Comparison of ENCODE assay signal across 8 cellular contexts in genomic region chr14:105528859-105529505, GRCh38. TPM values are rescaled to one million over a fixed set of nuclear protein-coding genes. Genes with fewer than 3 reads are reported as not detected.
DNase-seq lines count a peak whose midpoint lies in the region; ATAC-seq and TF ChIP-seq lines count a peak whose summit lies in the region.

No MANE protein-coding gene starts in this region.

- no peak for TF ChIP-seq EP300 in esophagus muscularis mucosa (IDR thresholded peaks at IDR 0.05)

- H3K27me3 ChIP-seq in Caco-2 (replicated peaks; ENCODE audit: control insufficient read depth, insufficient read depth, low read length) (no peaks in the 10 kb centered on the region), esophagus muscularis mucosa (peaks cover 0 to 11% (median 0%) of the 10 kb centered on the region in 4 donors)

- ATAC-seq in activated CD8-positive, alpha-beta T cell treated with anti-CD3 and anti-CD28 coated beads for 36 hours: peak; percentile 34
- ATAC-seq in GM21576 (IDR thresholded peaks at IDR 0.05; ENCODE audit: unreplicated experiment): no peak

- TF ChIP-seq CTCF in Caco-2 (IDR thresholded peaks at IDR 0.05; ENCODE audit: insufficient read depth in 1 of 2, low read depth in 1 of 2, low read length in 1 of 2, severe bottlenecking in 1 of 2, unreplicated experiment in 1 of 2) (no peak), esophagus muscularis mucosa (IDR thresholded peaks at IDR 0.05) (no peak), glutamatergic neuron (IDR thresholded peaks at IDR 0.05; ENCODE audit: partially characterized antibody, unreplicated experiment) (no peak)
- TF ChIP-seq CTCF in activated CD8-positive, alpha-beta T cell treated with anti-CD3 and anti-CD28 coated beads for 36 hours (IDR thresholded peaks at IDR 0.05): no peak

- H3K4me3 ChIP-seq in Caco-2 (ENCODE audit: low read depth, low read length) (no peak overlapping the region), esophagus muscularis mucosa (peak overlapping the region; percentile 66 to 83 (median 77))

- no peak overlapping the region for H3K27ac Mint-ChIP-seq in Caco-2 (ENCODE audit: unreplicated experiment)
- peak overlapping the region; percentile 93 for H3K27ac Mint-ChIP-seq in activated CD8-positive, alpha-beta T cell treated with anti-CD3 and anti-CD28 coated beads for 36 hours
- no peak overlapping the region for H3K27ac Mint-ChIP-seq in glutamatergic neuron (ENCODE audit: unreplicated experiment)

- peak overlapping the region; percentile 38 for H3K4me3 Mint-ChIP-seq in Caco-2 (ENCODE audit: unreplicated experiment)
- peak overlapping the region; percentile 83 for H3K4me3 Mint-ChIP-seq in activated CD8-positive, alpha-beta T cell treated with anti-CD3 and anti-CD28 coated beads for 36 hours
- no peak overlapping the region for H3K4me3 Mint-ChIP-seq in glutamatergic neuron (ENCODE audit: unreplicated experiment)

- intact Hi-C loops in Caco-2 (cut with micrococcal nuclease; ENCODE audit: unreplicated experiment) (loop anchor here (2.0 to 5.0 kb wide), 2 partner anchors 37 to 158 kb away; partner anchors contain the start of gene TEDC1), esophagus muscularis mucosa (cut with DNase I) (loop anchor here (1.0 to 2.0 kb wide), 2 partner anchors 80 to 158 kb away; no protein-coding TSS in a partner anchor)
- intact Hi-C loops in activated CD8-positive, alpha-beta T cell treated with anti-CD3 and anti-CD28 coated beads for 36 hours (cut with micrococcal nuclease): no loop called here

- H3K9me3 Mint-ChIP-seq in Caco-2 (ENCODE audit: unreplicated experiment) (no peaks in the 10 kb centered on the region), glutamatergic neuron (ENCODE audit: unreplicated experiment) (peaks cover 6% of the 10 kb centered on the region)
- peaks cover 4% of the 10 kb centered on the region for H3K9me3 Mint-ChIP-seq in activated CD8-positive, alpha-beta T cell treated with anti-CD3 and anti-CD28 coated beads for 36 hours

- H3K27ac ChIP-seq in esophagus muscularis mucosa (replicated peaks in 1 of 4): no peak overlapping the region

- WGBS in esophagus muscularis mucosa: 27% methylated on average over 24 of the region's 65 CpGs

- H3K27me3 Mint-ChIP-seq in Caco-2 (ENCODE audit: insufficient read depth, unreplicated experiment): peaks cover 7% of the 10 kb centered on the region
- H3K27me3 Mint-ChIP-seq in activated CD8-positive, alpha-beta T cell treated with anti-CD3 and anti-CD28 coated beads for 36 hours: peaks cover 3% of the 10 kb centered on the region
- H3K27me3 Mint-ChIP-seq in glutamatergic neuron (ENCODE audit: unreplicated experiment): peaks cover 18% of the 10 kb centered on the region

- DNase-seq in Caco-2 (no peak), esophagus muscularis mucosa (ENCODE audit: extremely low spot score) (no peak), cortex of kidney (lab: John Stamatoyannopoulos, UW) (no peak), EL (no peak), glutamatergic neuron (no peak)
- DNase-seq in activated CD8-positive, alpha-beta T cell treated with anti-CD3 and anti-CD28 coated beads for 36 hours: peak; percentile 74
- DNase-seq in stimulated activated CD4-positive, alpha-beta T cell treated with anti-CD3 and anti-CD28 coated beads, Interleukin-12 subunit alpha, Interleukin-12 subunit beta, amount 100 ng/mL, for 48 hours (ENCODE audit: low read depth in 2 of 3, low spot score in 1 of 3): peak in 2 of 3 donors; percentile 46 to 48

- CTCF ChIA-PET in Caco-2 (lab: Charles Lee): interaction anchor here (1.0 to 1.5 kb wide), 4 partner anchors 10 to 159 kb away, joined by 4 to 11 read pairs (median 8); no protein-coding TSS in a partner anchor
- CTCF ChIA-PET in activated CD8-positive, alpha-beta T cell treated with anti-CD3 and anti-CD28 coated beads for 36 hours (lab: Charles Lee): interaction anchor here (0.9 to 2.2 kb wide), 5 partner anchors 9 to 207 kb away, joined by 3 to 13 read pairs (median 8); no protein-coding TSS in a partner anchor

- H3K36me3 Mint-ChIP-seq in Caco-2 (ENCODE audit: insufficient read depth, unreplicated experiment): peaks cover 5% of the 10 kb centered on the region
- H3K36me3 Mint-ChIP-seq in activated CD8-positive, alpha-beta T cell treated with anti-CD3 and anti-CD28 coated beads for 36 hours (ENCODE audit: low read depth): peaks cover 10% of the 10 kb centered on the region
- H3K36me3 Mint-ChIP-seq in glutamatergic neuron (ENCODE audit: unreplicated experiment): no peaks in the 10 kb centered on the region

- H3K4me1 ChIP-seq in Caco-2 (peaks cover 12% of the 10 kb centered on the region), esophagus muscularis mucosa (peaks cover 27 to 49% (median 40%) of the 10 kb centered on the region in 4 donors)

- POLR2A ChIA-PET in Caco-2 (lab: Charles Lee): no interaction called here
- POLR2A ChIA-PET in activated CD8-positive, alpha-beta T cell treated with anti-CD3 and anti-CD28 coated beads for 36 hours (lab: Charles Lee): interaction anchor here (0.6 to 1.6 kb wide), 8 partner anchors 8 to 173 kb away, joined by 3 to 13 read pairs (median 3); partner anchors contain the start of gene TEDC1

- no peaks in the 10 kb centered on the region for H3K9me3 ChIP-seq in Caco-2
- H3K9me3 ChIP-seq in esophagus muscularis mucosa: no peaks in the 10 kb centered on the region

- H3K4me1 Mint-ChIP-seq in Caco-2 (ENCODE audit: low read depth, unreplicated experiment) (no peaks in the 10 kb centered on the region), glutamatergic neuron (ENCODE audit: low read depth, unreplicated experiment) (no peaks in the 10 kb centered on the region)
- H3K4me1 Mint-ChIP-seq in activated CD8-positive, alpha-beta T cell treated with anti-CD3 and anti-CD28 coated beads for 36 hours (ENCODE audit: low read depth): peaks cover 17% of the 10 kb centered on the region

- H3K36me3 ChIP-seq in Caco-2 (ENCODE audit: control insufficient read depth, insufficient read depth, low read length) (no peaks in the 10 kb centered on the region), esophagus muscularis mucosa (peaks cover 0 to 19% (median 0%) of the 10 kb centered on the region in 4 donors)

- no TSS peak for BruUV-seq in Caco-2 (replicated peaks; lab: Mats Ljungman, UMichigan)

- no peak for TF ChIP-seq POLR2A in esophagus muscularis mucosa (IDR thresholded peaks at IDR 0.05; ENCODE audit: low read depth)

RNA-seq across cellular contexts. Expression of gene TMEM121, which starts 2.6 kb away (rescaled TPM):
- 0.28 TPM in 1 of 2 replicates, not detected in the other for total RNA-seq in Caco-2 (2022)
- total RNA-seq in activated CD8-positive, alpha-beta T cell treated with anti-CD3 and anti-CD28 coated beads for 36 hours: 10 to 100 TPM; 12.0 to 12.1 TPM
- 10 to 100 TPM in 1 of 4 donors, 1 to 10 TPM in 3; 2.9 to 13.0 (median 5.4) TPM for total RNA-seq in esophagus muscularis mucosa
- total RNA-seq in glutamatergic neuron (ENCODE audit: unreplicated experiment): 2.7 TPM

RNA-seq across cellular contexts. Expression of gene TEDC1, which starts 37.9 kb away (rescaled TPM):
- total RNA-seq in Caco-2 (2022) (30.3 and 30.8 TPM in 2 replicates), esophagus muscularis mucosa (1 to 10 TPM; 3.8 to 6.6 (median 4.7) TPM), glutamatergic neuron (ENCODE audit: unreplicated experiment) (13.8 TPM)
- total RNA-seq in activated CD8-positive, alpha-beta T cell treated with anti-CD3 and anti-CD28 coated beads for 36 hours: 10 to 100 TPM; 30.1 to 31.1 TPM

RNA-seq across cellular contexts. Expression of gene CRIP1, which starts 42.3 kb away (rescaled TPM):
- total RNA-seq in Caco-2 (2022) (46.0 and 75.1 TPM in 2 replicates), esophagus muscularis mucosa (100 to 1,000 TPM in 1 of 4 donors, 10 to 100 TPM in 3; 34.0 to 110 (median 54.6) TPM), glutamatergic neuron (ENCODE audit: unreplicated experiment) (49.3 TPM)
- 10 to 100 TPM; 93.9 to 95.7 TPM for total RNA-seq in activated CD8-positive, alpha-beta T cell treated with anti-CD3 and anti-CD28 coated beads for 36 hours

RNA-seq across cellular contexts. Expression of gene CRIP2, which starts 54.4 kb away (rescaled TPM):
- total RNA-seq in Caco-2 (2022): 0.88 and 1.5 TPM in 2 replicates
- total RNA-seq in activated CD8-positive, alpha-beta T cell treated with anti-CD3 and anti-CD28 coated beads for 36 hours: under 1 TPM in 1 of 2 experiments, not detected in 1; 0.45 TPM
- total RNA-seq in esophagus muscularis mucosa: 100 to 1,000 TPM; 283 to 578 (median 392) TPM
- total RNA-seq in glutamatergic neuron (ENCODE audit: unreplicated experiment): 78.5 TPM

Comparison
In these comparisons a context has a peak if more than half of its experiments do, and no peak if none do; other contexts are left out.
1. DNase-seq: peak in activated CD8-positive, alpha-beta T cell treated with anti-CD3 and anti-CD28 coated beads for 36 hours (single experiment) and stimulated activated CD4-positive, alpha-beta T cell treated with anti-CD3 and anti-CD28 coated beads, Interleukin-12 subunit alpha, Interleukin-12 subunit beta, amount 100 ng/mL, for 48 hours (2 of 3); none in Caco-2 (0 of 2), esophagus muscularis mucosa (single experiment), cortex of kidney (single experiment), EL (single experiment) and glutamatergic neuron (single experiment).